In the genomic region with DNA sequence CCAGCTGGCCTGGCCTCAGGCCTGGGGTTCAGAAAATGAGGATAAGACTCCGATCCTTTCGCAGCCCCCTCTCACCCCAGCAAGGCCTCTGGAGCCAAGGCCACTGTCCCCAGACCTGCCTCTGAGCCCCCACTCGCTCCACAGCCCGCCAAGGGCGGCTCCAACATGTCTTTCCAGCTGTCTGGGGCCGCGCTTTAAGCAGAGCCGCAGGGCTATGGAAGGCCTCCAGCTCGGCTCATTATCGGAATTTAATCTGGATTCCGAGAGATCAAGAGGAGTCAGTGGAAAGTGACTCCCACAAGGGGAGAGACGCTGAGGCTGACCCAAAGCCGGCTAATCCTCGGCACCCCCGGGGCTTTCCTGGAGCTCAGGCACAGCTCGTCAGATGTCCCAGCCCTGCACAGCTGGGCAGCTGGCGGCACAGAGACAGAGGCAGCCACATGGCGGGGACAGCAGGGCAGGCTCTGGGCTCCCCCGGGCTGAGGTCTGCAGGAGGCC, we compare ENCODE assay signal across 18 cellular contexts. TPM values are rescaled to one million over a fixed set of nuclear protein-coding genes. Genes with fewer than 3 reads are reported as not detected.
DNase-seq lines count a peak whose midpoint lies in the region; ATAC-seq and TF ChIP-seq lines count a peak whose summit lies in the region.
"Had no signal": no experiment of that assay in that cellular context is flagged by ENCODE, and none has a peak within 500 bp of the region (broad histone marks: within the 10 kb centered on the region; RNA-seq: fewer than 3 reads in every experiment).

No MANE protein-coding gene starts in this region.

- H3K4me1 ChIP-seq in cardiac muscle cell (ENCODE audit: low read depth) (no peaks in the 10 kb centered on the region), left ventricle myocardium inferior (peaks cover 14% of the 10 kb centered on the region), left lung (no peaks in the 10 kb centered on the region), urinary bladder (ENCODE audit: insufficient read depth) (no peaks in the 10 kb centered on the region)
- H3K4me1 ChIP-seq: A549 had no signal

- 25% methylated on average over 19 of the region's 19 CpGs for WGBS in urinary bladder

- H3K27ac ChIP-seq in cardiac muscle cell, result peak overlapping the region; percentile 68
- H3K27ac ChIP-seq in left ventricle myocardium inferior (replicated peaks), result no peak overlapping the region
- no peak overlapping the region for H3K27ac ChIP-seq in left lung
- H3K27ac ChIP-seq in urinary bladder (ENCODE audit: low read depth), result peak overlapping the region; percentile 40
- H3K27ac ChIP-seq: A549, thoracic aorta had no signal

- peaks cover 33% of the 10 kb centered on the region for H3K36me3 ChIP-seq in cardiac muscle cell
- H3K36me3 ChIP-seq in left ventricle myocardium inferior, result no peaks in the 10 kb centered on the region
- H3K36me3 ChIP-seq in left lung, result no peaks in the 10 kb centered on the region
- no peaks in the 10 kb centered on the region for H3K36me3 ChIP-seq in urinary bladder (ENCODE audit: insufficient read depth)
- H3K36me3 ChIP-seq: thoracic aorta had no signal

- H3K9me3 Mint-ChIP-seq in brain, result no peaks in the 10 kb centered on the region
- H3K9me3 Mint-ChIP-seq: activated naive CD8-positive, alpha-beta T cell treated with anti-CD3 and anti-CD28 coated beads, Interleukin-2, amount 10 ng/mL, durations not matched to agents 7 days and 5 days; activated T-cell treated with anti-CD3 and anti-CD28 coated beads, Interleukin-2, amount 50 U/mL, for 4 hours; naive thymus-derived CD4-positive, alpha-beta T cell; T-helper 2 cell treated with Interferon-gamma antibody and Interleukin-4, amounts not matched to agents 5 μg/mL and 100 μg/mL, for 36 hours had no signal

- H3K27me3 ChIP-seq in cardiac muscle cell (no peaks in the 10 kb centered on the region), left ventricle myocardium inferior (ENCODE audit: low read depth) (peaks cover 7% of the 10 kb centered on the region), left lung (peaks cover 0 to 7% of the 10 kb centered on the region in 2 donors)

- no peak for TF ChIP-seq CTCF in cardiac muscle cell (IDR thresholded peaks at IDR 0.05; ENCODE audit: low read depth, low read length)
- no peak for TF ChIP-seq CTCF in left ventricle myocardium inferior (IDR thresholded peaks at IDR 0.05; ENCODE audit: borderline replicate concordance)
- TF ChIP-seq CTCF in brain (conservative IDR thresholded peaks at IDR 0.05), result no peak
- TF ChIP-seq CTCF in left lung (IDR thresholded peaks at IDR 0.05), result no peak

- intact Hi-C loops in left ventricle myocardium inferior (cut with micrococcal nuclease), result no loop called here
- intact Hi-C loops in left lung (cut with DNase I), result no loop called here

- ATAC-seq in left lung (peak; percentile 46), GM18858 (IDR thresholded peaks at IDR 0.05; ENCODE audit: unreplicated experiment) (no peak)
- ATAC-seq: A549; activated T-cell treated with anti-CD3 and anti-CD28 coated beads, Interleukin-2, amount 50 U/mL, for 4 hours; left lobe of liver; naive thymus-derived CD4-positive, alpha-beta T cell had no signal

- H3K36me3 Mint-ChIP-seq in brain, result peaks cover 18% of the 10 kb centered on the region
- H3K36me3 Mint-ChIP-seq: activated naive CD8-positive, alpha-beta T cell treated with anti-CD3 and anti-CD28 coated beads, Interleukin-2, amount 10 ng/mL, durations not matched to agents 7 days and 5 days; naive thymus-derived CD4-positive, alpha-beta T cell had no signal

- H3K9me3 ChIP-seq in cardiac muscle cell (ENCODE audit: low read depth) (no peaks in the 10 kb centered on the region), left ventricle myocardium inferior (replicated peaks) (no peaks in the 10 kb centered on the region), left lung (no peaks in the 10 kb centered on the region)
- H3K9me3 ChIP-seq: A549, thoracic aorta had no signal

- H3K4me3 ChIP-seq in cardiac muscle cell, result no peak overlapping the region
- no peak overlapping the region for H3K4me3 ChIP-seq in left ventricle myocardium inferior
- no peak overlapping the region for H3K4me3 ChIP-seq in left lung
- no peak overlapping the region for H3K4me3 ChIP-seq in urinary bladder (ENCODE audit: low read depth, low read length)
- H3K4me3 ChIP-seq: A549, thoracic aorta had no signal

- peak overlapping the region in 4 of 5 experiments; percentile 25 to 85 (median 72) for H3K27ac Mint-ChIP-seq in brain
- H3K27ac Mint-ChIP-seq: activated naive CD8-positive, alpha-beta T cell treated with anti-CD3 and anti-CD28 coated beads, Interleukin-2, amount 10 ng/mL, durations not matched to agents 7 days and 5 days; naive thymus-derived CD4-positive, alpha-beta T cell; T-helper 2 cell treated with Interferon-gamma antibody and Interleukin-4, amounts not matched to agents 5 μg/mL and 100 μg/mL, for 36 hours had no signal

- H3K4me3 Mint-ChIP-seq in brain, result no peak overlapping the region
- H3K4me3 Mint-ChIP-seq: activated naive CD8-positive, alpha-beta T cell treated with anti-CD3 and anti-CD28 coated beads, Interleukin-2, amount 10 ng/mL, durations not matched to agents 7 days and 5 days; activated T-cell treated with anti-CD3 and anti-CD28 coated beads, Interleukin-2, amount 50 U/mL, for 4 hours; naive thymus-derived CD4-positive, alpha-beta T cell; T-helper 2 cell treated with Interferon-gamma antibody and Interleukin-4, amounts not matched to agents 5 μg/mL and 100 μg/mL, for 36 hours had no signal

- H3K27me3 Mint-ChIP-seq in brain, result no peaks in the 10 kb centered on the region
- H3K27me3 Mint-ChIP-seq: activated naive CD8-positive, alpha-beta T cell treated with anti-CD3 and anti-CD28 coated beads, Interleukin-2, amount 10 ng/mL, durations not matched to agents 7 days and 5 days had no signal

- peaks cover 27% of the 10 kb centered on the region for H3K4me1 Mint-ChIP-seq in brain
- H3K4me1 Mint-ChIP-seq: naive thymus-derived CD4-positive, alpha-beta T cell had no signal

- DNase-seq in cardiac muscle cell (ENCODE audit: low read depth in 1 of 2, low spot score in 1 of 2) (no peak), left ventricle myocardium inferior (no peak), left lung (no peak), NCI-H446 (lab: John Stamatoyannopoulos, UW) (no peak), cerebellar cortex (ENCODE audit: low spot score) (no peak)
- DNase-seq: activated CD4-positive, alpha-beta T cell treated with anti-CD3 and anti-CD28 coated beads, Interleukin-2, amount 50 U/mL, for 1 hour; activated naive CD8-positive, alpha-beta T cell treated with anti-CD3 and anti-CD28 coated beads, Interleukin-2, amount 10 ng/mL, durations not matched to agents 7 days and 5 days; activated T-cell treated with anti-CD3 and anti-CD28 coated beads, Interleukin-2, amount 50 U/mL, for 4 hours; naive thymus-derived CD4-positive, alpha-beta T cell; NCI-H1930 had no signal

RNA-seq across cellular contexts. Expression of gene BMP7, which starts 41.8 kb away (rescaled TPM):
- 213 and 276 TPM in 2 replicates for total RNA-seq in cardiac muscle cell
- polyA plus RNA-seq in cardiac muscle cell, result 130 and 178 TPM in 2 replicates
- total RNA-seq in left ventricle myocardium inferior, result 19.9 TPM
- polyA plus RNA-seq in brain (ENCODE audit: insufficient read depth, low read depth, low replicate concordance), result 24.9 TPM
- total RNA-seq in left lung, result 1 to 10 TPM in 1 of 2 donors, under 1 TPM in 1; 0.67 to 2.5 TPM
- total RNA-seq in urinary bladder, result 12.1 TPM
- polyA plus RNA-seq in urinary bladder, result 8.5 TPM
- total RNA-seq: activated naive CD8-positive, alpha-beta T cell treated with anti-CD3 and anti-CD28 coated beads, Interleukin-2, amount 10 ng/mL, durations not matched to agents 7 days and 5 days; chondrocyte; naive thymus-derived CD4-positive, alpha-beta T cell had no signal
- polyA plus RNA-seq: naive thymus-derived CD4-positive, alpha-beta T cell had no signal

Comparison
In these comparisons a context has a peak if more than half of its experiments do, and no peak if none do; other contexts are left out.
1. H3K27ac ChIP-seq: peak in cardiac muscle cell (single experiment) and urinary bladder (single experiment); none in left ventricle myocardium inferior (single experiment) and left lung (0 of 2).
2. RNA of gene BMP7, which starts 41.8 kb away (total RNA-seq): 213 to 276 TPM in cardiac muscle cell; 19.9 TPM in left ventricle myocardium inferior (single experiment), 12.1 TPM in urinary bladder (single experiment) and 0.67 to 2.5 TPM in left lung; every median in the first group is over 10 times any median in the second.